ENCODE assay signal across 26 cellular contexts in genomic region chr5:59715228-59715627, GRCh38.
"Had no signal": no experiment of that assay in that cellular context is flagged by ENCODE, and none has a peak within 500 bp of the region (broad histone marks: within the 10 kb centered on the region; RNA-seq: fewer than 3 reads in every experiment).

No MANE protein-coding gene starts in this region.

- H3K27ac ChIP-seq: epithelial cell of prostate, esophagus squamous epithelium, gastrocnemius medialis, heart right ventricle, left lung, lower lobe of right lung had no signal

- H3K9me3 ChIP-seq: gastrocnemius medialis, lower lobe of right lung had no signal

- FAIRE-seq: colon, endometrium, islet of Langerhans, keratinocyte had no signal

- ATAC-seq: effector memory CD8-positive, alpha-beta T cell; gastrocnemius medialis; left cardiac atrium; left lung; left ventricle myocardium superior; mucosa of descending colon had no signal

- DNase-seq: cortex of kidney; effector CD8-positive, alpha-beta T cell; effector memory CD8-positive, alpha-beta T cell; endodermal cell; erythroblast; esophagus squamous epithelium; foreskin fibroblast; foreskin melanocyte; gastrocnemius medialis; glutamatergic neuron; head of caudate nucleus; heart right ventricle; hippocampal formation; left cardiac atrium; left lung; left ventricle myocardium superior; lower lobe of right lung; mesenchymal stem cell; mucosa of descending colon had no signal

- H3K27me3 Mint-ChIP-seq: dendritic cell treated with granulocyte-macrophage colony-stimulating factor and Interleukin-4, amounts not matched to agents 40 ng/mL and 50 ng/mL, for 4 days; effector memory CD8-positive, alpha-beta T cell had no signal

- H3K4me1 ChIP-seq: gastrocnemius medialis, left lung had no signal

- H3K27me3 ChIP-seq: esophagus squamous epithelium, gastrocnemius medialis, heart right ventricle, left lung had no signal

- H3K4me3 Mint-ChIP-seq: dendritic cell treated with granulocyte-macrophage colony-stimulating factor and Interleukin-4, amounts not matched to agents 40 ng/mL and 50 ng/mL, for 4 days; effector memory CD8-positive, alpha-beta T cell; endodermal cell; mesothelial cell of epicardium had no signal

- H3K4me3 ChIP-seq: esophagus squamous epithelium, gastrocnemius medialis, heart right ventricle, left lung, lower lobe of right lung, mucosa of descending colon had no signal

- H3K27ac Mint-ChIP-seq: dendritic cell treated with granulocyte-macrophage colony-stimulating factor and Interleukin-4, amounts not matched to agents 40 ng/mL and 50 ng/mL, for 4 days; effector memory CD8-positive, alpha-beta T cell; endodermal cell; mesothelial cell of epicardium had no signal

- H3K36me3 ChIP-seq: esophagus squamous epithelium, gastrocnemius medialis, heart right ventricle, left lung, lower lobe of right lung had no signal
